9 cellular contexts compared by ENCODE assay signal in the genomic region with DNA sequence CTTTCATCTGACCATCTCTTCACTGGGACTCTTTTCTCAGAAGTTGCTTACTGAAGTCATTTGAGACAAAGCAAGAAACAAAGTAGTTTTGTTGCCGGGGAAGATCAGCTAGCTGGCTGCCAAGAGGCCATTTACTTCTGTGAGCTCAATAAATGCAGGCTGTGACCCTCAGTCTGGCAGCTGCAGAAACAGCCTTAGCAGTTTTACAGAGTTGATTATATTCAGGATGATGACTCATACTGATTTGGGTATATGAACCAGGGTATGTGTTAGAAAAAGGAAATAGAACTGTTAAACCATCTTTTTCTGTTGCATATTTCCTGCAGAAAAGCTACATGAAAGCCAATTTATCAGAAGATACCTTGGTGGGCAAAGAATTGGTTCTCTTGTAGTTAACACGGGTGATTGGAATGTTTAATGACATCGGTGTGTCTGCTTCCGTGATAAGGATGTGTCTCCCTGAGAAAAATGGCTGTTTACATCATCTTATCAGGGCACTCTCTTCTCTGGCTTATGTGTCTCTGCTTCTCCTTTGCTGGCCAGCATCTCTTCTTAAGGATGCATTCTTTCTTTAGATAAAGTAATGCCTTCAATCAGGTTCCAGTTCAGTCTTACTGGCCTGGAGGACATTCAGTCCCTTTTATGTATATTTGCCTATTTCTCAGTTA. TPM values are rescaled to one million over a fixed set of nuclear protein-coding genes. Genes with fewer than 3 reads are reported as not detected.
DNase-seq lines count a peak whose midpoint lies in the region; ATAC-seq and TF ChIP-seq lines count a peak whose summit lies in the region.
"Had no signal": no experiment of that assay in that cellular context is flagged by ENCODE, and none has a peak within 500 bp of the region (broad histone marks: within the 10 kb centered on the region; RNA-seq: fewer than 3 reads in every experiment).

No MANE protein-coding gene starts in this region.

- H3K27me3 ChIP-seq in osteoblast (ENCODE audit: insufficient read depth, low read length) (no peaks in the 10 kb centered on the region), prostate gland (replicated peaks; ENCODE audit: insufficient read depth) (no peaks in the 10 kb centered on the region)

- H3K36me3 ChIP-seq in osteoblast (ENCODE audit: insufficient read depth, low read length) = no peaks in the 10 kb centered on the region
- H3K36me3 ChIP-seq in prostate gland = no peaks in the 10 kb centered on the region

- DNase-seq in DMS 273 (lab: John Stamatoyannopoulos, UW; ENCODE audit: unreplicated experiment) (peak; percentile 70), NB4 (ENCODE audit: low read depth) (peak; percentile 31), dermis blood vessel endothelial cell (peak; percentile 2), osteoblast (ENCODE audit: insufficient read length, low spot score, missing footprints) (no peak), T-helper 9 cell (no peak), coronary artery (ENCODE audit: low spot score) (no peak), prostate gland (ENCODE audit: low spot score) (no peak)
- DNase-seq: stimulated activated CD4-positive, alpha-beta T cell treated with anti-CD3 and anti-CD28 coated beads, Interleukin-4, amount 100 ng/mL, for 4 hours had no signal

- peaks cover 22% of the 10 kb centered on the region for H3K4me1 ChIP-seq in osteoblast (ENCODE audit: insufficient read depth, low read length)
- no peaks in the 10 kb centered on the region for H3K4me1 ChIP-seq in prostate gland (replicated peaks)

- H2AFZ ChIP-seq in osteoblast (ENCODE audit: low read length) = peak overlapping the region; percentile 47

- no peaks in the 10 kb centered on the region for H3K9me3 ChIP-seq in osteoblast (ENCODE audit: low read depth, low read length)
- H3K9me3 ChIP-seq in prostate gland = no peaks in the 10 kb centered on the region

- ATAC-seq in HG03159 (IDR thresholded peaks at IDR 0.05; ENCODE audit: unreplicated experiment) = no peak

- no peaks in the 10 kb centered on the region for H4K20me1 ChIP-seq in osteoblast (ENCODE audit: insufficient read depth, low read length)

- 42% methylated on average over 4 of the region's 4 CpGs for WGBS in prostate gland

- intact Hi-C loops in prostate gland (cut with DNase I) = no loop called here

- no peaks in the 10 kb centered on the region for H3K79me2 ChIP-seq in osteoblast (ENCODE audit: insufficient read depth, low read length)

- H3K27ac ChIP-seq in osteoblast (ENCODE audit: low read depth, low read length) (no peak overlapping the region), coronary artery (peak overlapping the region in 1 of 2 donors; percentile 50), prostate gland (no peak overlapping the region)

- H3K4me3 ChIP-seq in NB4 (ENCODE audit: low read depth, low read length) = no peak overlapping the region
- H3K4me3 ChIP-seq in osteoblast (ENCODE audit: insufficient read depth, low read length) = no peak overlapping the region
- H3K4me3 ChIP-seq in coronary artery = no peak overlapping the region
- no peak overlapping the region for H3K4me3 ChIP-seq in prostate gland

- no peak for TF ChIP-seq CTCF in NB4 (IDR thresholded peaks at IDR 0.05; ENCODE audit: low read depth, low read length)
- no peak for TF ChIP-seq CTCF in osteoblast (IDR thresholded peaks at IDR 0.05; ENCODE audit: extremely low read depth, low read depth, low read length)
- no peak for TF ChIP-seq CTCF in coronary artery (IDR thresholded peaks at IDR 0.05)
- TF ChIP-seq CTCF in prostate gland (IDR thresholded peaks at IDR 0.05) = no peak

- TF ChIP-seq POLR2A in NB4 (IDR thresholded peaks at IDR 0.05; ENCODE audit: extremely low read depth, insufficient read length) (no peak), prostate gland (IDR thresholded peaks at IDR 0.05) (no peak)

- peak overlapping the region; percentile 40 for H3K4me2 ChIP-seq in osteoblast (ENCODE audit: insufficient read depth, low read length)

RNA-seq across cellular contexts. Expression of a gene that starts 18.5 kb away (rescaled TPM):
- total RNA-seq in dermis blood vessel endothelial cell = 0.05 and 0.17 TPM in 2 replicates
- 22.1 and 30.0 TPM in 2 replicates for total RNA-seq in osteoblast
- 10 to 100 TPM in 1 of 2 donors, 1 to 10 TPM in 1; 5.7 to 13.4 TPM for total RNA-seq in prostate gland

RNA-seq across cellular contexts. Expression of a gene that starts 28.2 kb away (rescaled TPM):
- total RNA-seq in dermis blood vessel endothelial cell (not detected in 2 replicates), osteoblast (under 0.01 and 0.36 TPM in 2 replicates), prostate gland (1 to 10 TPM in 1 of 2 donors, not detected in 1; 1.0 TPM)

Comparison
In these comparisons a context has a peak if more than half of its experiments do, and no peak if none do; other contexts are left out.
1. DNase-seq: peak in DMS 273 (single experiment), NB4 (single experiment) and dermis blood vessel endothelial cell (single experiment); none in osteoblast (single experiment), T-helper 9 cell (single experiment), coronary artery (single experiment) and prostate gland (single experiment).